ENCODE assay signal across 17 cellular contexts in the genomic region with DNA sequence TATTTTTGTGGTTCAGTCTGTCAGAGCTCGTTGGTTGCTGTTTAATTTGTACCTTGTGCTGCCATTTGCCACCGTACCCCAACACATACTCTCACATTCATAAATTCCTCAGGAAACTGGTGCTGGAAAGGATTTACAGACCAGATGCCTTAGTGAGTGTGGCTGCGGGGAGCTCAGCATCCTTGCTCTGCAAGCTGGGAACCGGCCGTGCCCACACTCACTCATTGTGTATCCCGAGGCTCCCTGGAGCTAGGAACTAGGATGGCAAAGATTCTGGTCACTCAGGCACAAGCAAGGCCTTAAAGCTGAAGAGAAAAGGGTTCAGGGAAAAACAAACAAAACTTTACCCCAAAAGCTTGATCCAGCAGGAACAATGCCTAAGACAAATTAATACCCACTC.
A peak's percentile ranks its signal among the peaks of the same experiment; 100 is the strongest.
DNase-seq lines count a peak whose midpoint lies in the region; ATAC-seq and TF ChIP-seq lines count a peak whose summit lies in the region.
"Had no signal": no experiment of that assay in that cellular context is flagged by ENCODE, and none has a peak within 500 bp of the region (broad histone marks: within the 10 kb centered on the region; RNA-seq: fewer than 3 reads in every experiment).

No MANE protein-coding gene starts in this region.

- TF ChIP-seq CTCF in dorsolateral prefrontal cortex (IDR thresholded peaks at IDR 0.05 in 54 of 56, conservative IDR thresholded peaks at IDR 0.05 in 2 of 56; ENCODE audit: low read depth in 1 of 56, partially characterized antibody in 56 of 56), result peak in 1 of 56 donors; percentile 0
- TF ChIP-seq CTCF in neural progenitor cell (IDR thresholded peaks at IDR 0.05), result no peak
- TF ChIP-seq CTCF in coronary artery (IDR thresholded peaks at IDR 0.05), result no peak

- H3K27ac Mint-ChIP-seq in CD4-positive, CD25-positive, alpha-beta regulatory T cell, result no peak overlapping the region
- no peak overlapping the region for H3K27ac Mint-ChIP-seq in neural progenitor cell

- H4K20me1 ChIP-seq in neural progenitor cell (ENCODE audit: low read depth), result no peaks in the 10 kb centered on the region

- no peaks in the 10 kb centered on the region for H3K36me3 ChIP-seq in CD4-positive, CD25-positive, alpha-beta regulatory T cell (ENCODE audit: control insufficient read depth, insufficient read depth, low read length)
- no peaks in the 10 kb centered on the region for H3K36me3 ChIP-seq in neural progenitor cell

- H3K4me1 ChIP-seq in CD4-positive, CD25-positive, alpha-beta regulatory T cell (ENCODE audit: control insufficient read depth, insufficient read depth, low read length, poor library complexity, severe bottlenecking), result peaks cover 9% of the 10 kb centered on the region
- peaks cover 42% of the 10 kb centered on the region for H3K4me1 ChIP-seq in neural progenitor cell
- H3K4me1 ChIP-seq: Caco-2 had no signal

- no peaks in the 10 kb centered on the region for H3K36me3 Mint-ChIP-seq in CD4-positive, CD25-positive, alpha-beta regulatory T cell
- H3K36me3 Mint-ChIP-seq in neural progenitor cell, result no peaks in the 10 kb centered on the region

- intact Hi-C loops in dorsolateral prefrontal cortex (cut with DNase I), result loop anchor here in 1 of 2 donors (5.0 kb wide), 1 partner anchor 47 kb away; no protein-coding TSS in a partner anchor

- DNase-seq in CD4-positive, CD25-positive, alpha-beta regulatory T cell, result no peak
- DNase-seq in dorsolateral prefrontal cortex (no peak), neural progenitor cell (ENCODE audit: low spot score) (peak; percentile 76), DMS 273 (lab: John Stamatoyannopoulos, UW; ENCODE audit: unreplicated experiment) (no peak), coronary artery (ENCODE audit: low spot score) (no peak)
- DNase-seq in activated CD4-positive, alpha-beta T cell treated with anti-CD3 and anti-CD28 coated beads for 48 hours, result no peak
- DNase-seq: ACHN; CD8-positive, alpha-beta memory T cell; DMS153; DMS79 treated with DMSO at 0.1 percent for 48 hours; GF-D8; HCEC 1CT; IMR-90 had no signal

- H3K4me3 ChIP-seq in CD4-positive, CD25-positive, alpha-beta regulatory T cell (ENCODE audit: low read depth, low read length), result no peak overlapping the region
- H3K4me3 ChIP-seq in dorsolateral prefrontal cortex (no peak overlapping the region), neural progenitor cell (no peak overlapping the region), coronary artery (no peak overlapping the region)
- H3K4me3 ChIP-seq: GM12878, K562 had no signal

- H3K79me2 ChIP-seq in neural progenitor cell (ENCODE audit: low read depth), result no peaks in the 10 kb centered on the region

- H3K9ac ChIP-seq in neural progenitor cell, result no peak overlapping the region

- peaks cover 3% of the 10 kb centered on the region for H3K27me3 ChIP-seq in CD4-positive, CD25-positive, alpha-beta regulatory T cell (ENCODE audit: control insufficient read depth, insufficient read depth, low read length)
- H3K27me3 ChIP-seq in dorsolateral prefrontal cortex (no peaks in the 10 kb centered on the region), neural progenitor cell (no peaks in the 10 kb centered on the region)

- no peaks in the 10 kb centered on the region for H3K9me3 Mint-ChIP-seq in CD4-positive, CD25-positive, alpha-beta regulatory T cell
- H3K9me3 Mint-ChIP-seq in neural progenitor cell, result no peaks in the 10 kb centered on the region
- H3K9me3 Mint-ChIP-seq: CD8-positive, alpha-beta memory T cell had no signal

- H3K4me1 Mint-ChIP-seq in CD4-positive, CD25-positive, alpha-beta regulatory T cell, result peaks cover 0 to 31% (median 6%) of the 10 kb centered on the region in 4 donors
- peaks cover 46% of the 10 kb centered on the region for H3K4me1 Mint-ChIP-seq in neural progenitor cell
- H3K4me1 Mint-ChIP-seq: CD8-positive, alpha-beta memory T cell had no signal

- no peak overlapping the region for H2AFZ ChIP-seq in neural progenitor cell (replicated peaks)

- no peaks in the 10 kb centered on the region for H3K9me3 ChIP-seq in CD4-positive, CD25-positive, alpha-beta regulatory T cell (ENCODE audit: control insufficient read depth in 2 of 2, low read length in 2 of 2)
- no peaks in the 10 kb centered on the region for H3K9me3 ChIP-seq in neural progenitor cell (ENCODE audit: low read depth)
- H3K9me3 ChIP-seq: Caco-2 had no signal

- peak overlapping the region in 1 of 4 donors; percentile 36 for H3K4me3 Mint-ChIP-seq in CD4-positive, CD25-positive, alpha-beta regulatory T cell
- H3K4me3 Mint-ChIP-seq in neural progenitor cell, result no peak overlapping the region
- H3K4me3 Mint-ChIP-seq: CD8-positive, alpha-beta memory T cell had no signal

- H3F3A ChIP-seq in neural progenitor cell (ENCODE audit: low read depth), result peaks cover 19% of the 10 kb centered on the region

- no peak for ATAC-seq in CD4-positive, CD25-positive, alpha-beta regulatory T cell (ENCODE audit: low read depth in 2 of 2)
- no peak for ATAC-seq in HG03139 (IDR thresholded peaks at IDR 0.05; ENCODE audit: unreplicated experiment)
- ATAC-seq: GM12878 had no signal

- peak overlapping the region; percentile 46 for H3K4me2 ChIP-seq in neural progenitor cell

- H3K27me3 Mint-ChIP-seq in CD4-positive, CD25-positive, alpha-beta regulatory T cell, result peaks cover 18% of the 10 kb centered on the region
- H3K27me3 Mint-ChIP-seq in neural progenitor cell (ENCODE audit: insufficient read depth, low read depth), result peaks cover 2% of the 10 kb centered on the region

- peak overlapping the region; percentile 44 for H3K27ac ChIP-seq in CD4-positive, CD25-positive, alpha-beta regulatory T cell (ENCODE audit: insufficient read depth, low read length, poor library complexity, severe bottlenecking)
- H3K27ac ChIP-seq in dorsolateral prefrontal cortex (peak overlapping the region in 36 of 59 donors; percentile 0 to 74 (median 40)), neural progenitor cell (peak overlapping the region; percentile 49), coronary artery (no peak overlapping the region)

Comparison
In these comparisons a context has a peak if more than half of its experiments do, and no peak if none do; other contexts are left out.
1. H3K27ac ChIP-seq: peak in CD4-positive, CD25-positive, alpha-beta regulatory T cell (single experiment), dorsolateral prefrontal cortex (36 of 59) and neural progenitor cell (single experiment); none in coronary artery (0 of 2).